Comparison of ENCODE assay signal across 19 cellular contexts in genomic region chr10:120453886-120454285, GRCh38. TPM values are rescaled to one million over a fixed set of nuclear protein-coding genes. Genes with fewer than 3 reads are reported as not detected.
DNase-seq lines count a peak whose midpoint lies in the region; ATAC-seq and TF ChIP-seq lines count a peak whose summit lies in the region.
"Had no signal": no experiment of that assay in that cellular context is flagged by ENCODE, and none has a peak within 500 bp of the region (broad histone marks: within the 10 kb centered on the region; RNA-seq: fewer than 3 reads in every experiment).

No MANE protein-coding gene starts in this region.

- H3K4me3 ChIP-seq in GM12864 (ENCODE audit: low read depth, low read length) (no peak overlapping the region), esophagus muscularis mucosa (no peak overlapping the region)
- H3K4me3 ChIP-seq: BLaER1 had no signal

- peak; percentile 23 for DNase-seq in NCI-H2171 treated with DMSO at 0.1 percent for 48 hours (lab: John Stamatoyannopoulos, UW)
- no peak for DNase-seq in NCI-H2171 (lab: John Stamatoyannopoulos, UW)
- peak; percentile 7 for DNase-seq in GM12864 (ENCODE audit: low read depth)
- DNase-seq in esophagus muscularis mucosa (ENCODE audit: extremely low spot score) = peak; percentile 84
- DNase-seq in stimulated activated naive B cell treated with anti-CD40 and anti-IgM and Interleukin-4, amounts not matched to agents 10 μg/mL and 1 μg/mL and 100 μg/mL, for 72 hours = no peak
- DNase-seq in natural killer cell treated with Interleukin-12 subunit alpha and Interleukin-12 subunit beta and Interleukin-15 and Interleukin-18, amount 100 ng/mL, for 72 hours (ENCODE audit: low spot score) = no peak
- DNase-seq: 8988T; AML-193; Calu3; CD4-positive, CD25-positive, alpha-beta regulatory T cell; DMS153; DMS79 treated with DMSO at 0.1 percent for 48 hours; EL; HCEC 1CT; IMR-90; KBM-7 had no signal

- no peaks in the 10 kb centered on the region for H3K36me3 Mint-ChIP-seq in stimulated activated naive B cell treated with anti-CD40 and anti-IgM and Interleukin-4, amounts not matched to agents 10 μg/mL and 1 μg/mL and 100 μg/mL, for 72 hours
- no peaks in the 10 kb centered on the region for H3K36me3 Mint-ChIP-seq in natural killer cell treated with Interleukin-12 subunit alpha and Interleukin-12 subunit beta and Interleukin-15 and Interleukin-18, amount 100 ng/mL, for 72 hours
- H3K36me3 Mint-ChIP-seq: CD4-positive, CD25-positive, alpha-beta regulatory T cell had no signal

- H3K4me1 ChIP-seq in esophagus muscularis mucosa = peaks cover 6 to 22% (median 21%) of the 10 kb centered on the region in 4 donors
- H3K4me1 ChIP-seq: BLaER1 had no signal

- peaks cover 5 to 6% of the 10 kb centered on the region in 2 donors for H3K4me1 Mint-ChIP-seq in stimulated activated naive B cell treated with anti-CD40 and anti-IgM and Interleukin-4, amounts not matched to agents 10 μg/mL and 1 μg/mL and 100 μg/mL, for 72 hours
- H3K4me1 Mint-ChIP-seq in natural killer cell treated with Interleukin-12 subunit alpha and Interleukin-12 subunit beta and Interleukin-15 and Interleukin-18, amount 100 ng/mL, for 72 hours (ENCODE audit: low read depth in 2 of 2) = peaks cover 0 to 6% of the 10 kb centered on the region in 2 donors
- H3K4me1 Mint-ChIP-seq: CD4-positive, CD25-positive, alpha-beta regulatory T cell had no signal

- 88% methylated on average over 3 of the region's 3 CpGs for WGBS in esophagus muscularis mucosa

- TF ChIP-seq CTCF in GM12864 (IDR thresholded peaks at IDR 0.05; ENCODE audit: low read depth, low read length, missing control alignments) = no peak
- TF ChIP-seq CTCF in esophagus muscularis mucosa (IDR thresholded peaks at IDR 0.05) = no peak

- TF ChIP-seq POLR2A in esophagus muscularis mucosa (IDR thresholded peaks at IDR 0.05; ENCODE audit: low read depth) = no peak

- no peaks in the 10 kb centered on the region for H3K9me3 ChIP-seq in esophagus muscularis mucosa

- TF ChIP-seq EP300 in esophagus muscularis mucosa (IDR thresholded peaks at IDR 0.05) = no peak

- no peaks in the 10 kb centered on the region for H3K36me3 ChIP-seq in esophagus muscularis mucosa
- H3K36me3 ChIP-seq: BLaER1 had no signal

- no peaks in the 10 kb centered on the region for H3K9me3 Mint-ChIP-seq in stimulated activated naive B cell treated with anti-CD40 and anti-IgM and Interleukin-4, amounts not matched to agents 10 μg/mL and 1 μg/mL and 100 μg/mL, for 72 hours
- no peaks in the 10 kb centered on the region for H3K9me3 Mint-ChIP-seq in natural killer cell treated with Interleukin-12 subunit alpha and Interleukin-12 subunit beta and Interleukin-15 and Interleukin-18, amount 100 ng/mL, for 72 hours

- peaks cover 37 to 46% of the 10 kb centered on the region in 2 donors for H3K27me3 Mint-ChIP-seq in stimulated activated naive B cell treated with anti-CD40 and anti-IgM and Interleukin-4, amounts not matched to agents 10 μg/mL and 1 μg/mL and 100 μg/mL, for 72 hours
- H3K27me3 Mint-ChIP-seq in natural killer cell treated with Interleukin-12 subunit alpha and Interleukin-12 subunit beta and Interleukin-15 and Interleukin-18, amount 100 ng/mL, for 72 hours = peaks cover 33 to 41% of the 10 kb centered on the region in 2 donors

- H3K27ac ChIP-seq in esophagus muscularis mucosa (replicated peaks in 1 of 4) = no peak overlapping the region
- H3K27ac ChIP-seq: BLaER1 had no signal

- H3K27ac Mint-ChIP-seq in stimulated activated naive B cell treated with anti-CD40 and anti-IgM and Interleukin-4, amounts not matched to agents 10 μg/mL and 1 μg/mL and 100 μg/mL, for 72 hours = peak overlapping the region; percentile 38
- no peak overlapping the region for H3K27ac Mint-ChIP-seq in natural killer cell treated with Interleukin-12 subunit alpha and Interleukin-12 subunit beta and Interleukin-15 and Interleukin-18, amount 100 ng/mL, for 72 hours
- H3K27ac Mint-ChIP-seq: CD4-positive, CD25-positive, alpha-beta regulatory T cell had no signal

- peaks cover 0 to 29% (median 14%) of the 10 kb centered on the region in 4 donors for H3K27me3 ChIP-seq in esophagus muscularis mucosa
- H3K27me3 ChIP-seq: BLaER1 had no signal

- ATAC-seq in stimulated activated naive B cell treated with anti-CD40 and anti-IgM and Interleukin-4, amounts not matched to agents 10 μg/mL and 1 μg/mL and 100 μg/mL, for 72 hours (replicated peaks) = peak; percentile 52 to 57
- ATAC-seq in HG03571 (IDR thresholded peaks at IDR 0.05; ENCODE audit: unreplicated experiment) = no peak
- ATAC-seq in natural killer cell treated with Interleukin-12 subunit alpha and Interleukin-12 subunit beta and Interleukin-15 and Interleukin-18, amount 100 ng/mL, for 72 hours = no peak

- H3K4me3 Mint-ChIP-seq in stimulated activated naive B cell treated with anti-CD40 and anti-IgM and Interleukin-4, amounts not matched to agents 10 μg/mL and 1 μg/mL and 100 μg/mL, for 72 hours = no peak overlapping the region
- no peak overlapping the region for H3K4me3 Mint-ChIP-seq in natural killer cell treated with Interleukin-12 subunit alpha and Interleukin-12 subunit beta and Interleukin-15 and Interleukin-18, amount 100 ng/mL, for 72 hours
- H3K4me3 Mint-ChIP-seq: CD4-positive, CD25-positive, alpha-beta regulatory T cell had no signal

- intact Hi-C loops in esophagus muscularis mucosa (cut with DNase I) = no loop called here

RNA-seq across cellular contexts. Expression of gene PLPP4, which starts 3.1 kb away (rescaled TPM):
- total RNA-seq in esophagus muscularis mucosa = 1 to 10 TPM in 2 of 4 donors, under 1 TPM in 2; 0.84 to 2.1 (median 1.3) TPM
- not detected for total RNA-seq in natural killer cell treated with Interleukin-12 subunit alpha and Interleukin-12 subunit beta and Interleukin-15 and Interleukin-18, amount 100 ng/mL, for 72 hours
- total RNA-seq: Calu3; CD4-positive, CD25-positive, alpha-beta regulatory T cell; HT-29 had no signal

Comparison
In these comparisons a context has a peak if more than half of its experiments do, and no peak if none do; other contexts are left out.
1. DNase-seq: peak in NCI-H2171 treated with DMSO at 0.1 percent for 48 hours (single experiment), GM12864 (single experiment) and esophagus muscularis mucosa (single experiment); none in NCI-H2171 (single experiment), stimulated activated naive B cell treated with anti-CD40 and anti-IgM and Interleukin-4, amounts not matched to agents 10 μg/mL and 1 μg/mL and 100 μg/mL, for 72 hours (single experiment) and natural killer cell treated with Interleukin-12 subunit alpha and Interleukin-12 subunit beta and Interleukin-15 and Interleukin-18, amount 100 ng/mL, for 72 hours (single experiment).
2. ATAC-seq: peak in stimulated activated naive B cell treated with anti-CD40 and anti-IgM and Interleukin-4, amounts not matched to agents 10 μg/mL and 1 μg/mL and 100 μg/mL, for 72 hours (2 of 2); none in HG03571 (single experiment) and natural killer cell treated with Interleukin-12 subunit alpha and Interleukin-12 subunit beta and Interleukin-15 and Interleukin-18, amount 100 ng/mL, for 72 hours (0 of 2).